18 cellular contexts compared by ENCODE assay signal in the genomic region with DNA sequence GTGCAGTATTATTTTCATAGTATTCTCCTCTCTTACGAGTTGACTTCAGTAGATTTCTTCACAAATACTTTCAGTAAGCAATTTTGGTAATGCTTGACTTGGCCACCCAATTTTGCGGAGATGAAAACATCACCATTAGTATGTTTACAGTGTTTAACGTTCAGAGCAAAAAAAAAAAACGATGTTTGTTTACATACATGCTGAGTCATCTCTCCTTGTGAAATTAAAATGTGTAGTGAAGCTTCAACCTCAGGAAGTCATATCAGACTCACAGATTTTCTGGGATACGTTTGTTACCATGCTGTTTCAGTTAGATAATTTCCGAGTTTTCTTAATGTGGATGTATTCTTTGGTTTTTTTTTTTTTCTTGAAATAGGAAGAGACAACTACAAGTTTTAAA.
DNase-seq lines count a peak whose midpoint lies in the region; ATAC-seq and TF ChIP-seq lines count a peak whose summit lies in the region.
"Had no signal": no experiment of that assay in that cellular context is flagged by ENCODE, and none has a peak within 500 bp of the region (broad histone marks: within the 10 kb centered on the region; RNA-seq: fewer than 3 reads in every experiment).

No MANE protein-coding gene starts in this region.

- H2BK120ac ChIP-seq in IMR-90 (ENCODE audit: low read depth, low read length), result no peak overlapping the region

- dilution Hi-C loops in IMR-90 (cut with HindIII; ENCODE audit: low sequenced_read_pairs, unreplicated experiment), result no loop called here

- H3K79me2 ChIP-seq in smooth muscle cell (ENCODE audit: low read depth), result no peaks in the 10 kb centered on the region

- no peak overlapping the region for H2AK9ac ChIP-seq in IMR-90 (replicated peaks; ENCODE audit: low read depth, low read length, poor library complexity)

- no peak overlapping the region for H3K4me3 Mint-ChIP-seq in MCF 10A (ENCODE audit: unreplicated experiment)
- H3K4me3 Mint-ChIP-seq in type B pancreatic cell, result no peak overlapping the region
- H3K4me3 Mint-ChIP-seq: CD14-positive monocyte; T-helper 1 cell treated with Interleukin-12 subunit alpha and Interleukin-12 subunit beta and Interleukin-4 antibody, amounts not matched to agents 30 μg/mL and 1 μg/mL, for 36 hours had no signal

- POLR2A ChIA-PET in MCF 10A (lab: Yijun Ruan, JAX) (no interaction called here), IMR-90 (lab: Charles Lee; ENCODE audit: unreplicated experiment) (no interaction called here), Panc1 (lab: Charles Lee) (no interaction called here)

- ATAC-seq in IMR-90 (ENCODE audit: low read depth) (no peak), Panc1 (no peak), HG03354 (IDR thresholded peaks at IDR 0.05; ENCODE audit: poor library complexity, severe bottlenecking, unreplicated experiment) (no peak)

- no peak overlapping the region for H2BK5ac ChIP-seq in IMR-90 (ENCODE audit: low read depth, low read length, poor library complexity, severe bottlenecking)

- DNase-seq in MCF 10A (ENCODE audit: unreplicated experiment), result peak; percentile 31
- DNase-seq in breast epithelium (ENCODE audit: low spot score in 2 of 2), result no peak
- no peak for DNase-seq in IMR-90
- DNase-seq in Panc1 (ENCODE audit: low read depth, low spot score), result no peak
- DNase-seq in smooth muscle cell (lab: John Stamatoyannopoulos, UW; ENCODE audit: unreplicated experiment), result no peak
- DNase-seq in tibial nerve (ENCODE audit: low spot score in 2 of 2), result no peak
- DNase-seq in type B pancreatic cell (ENCODE audit: extremely low spot score, unreplicated experiment), result no peak
- DNase-seq: COR-L47, NCI-H1105 treated with DMSO at 0.1 percent for 48 hours, NCI-H1694, NCI-H2107, NCI-H226, NCI-H774, PC-9, SJCRH30 had no signal

- intact Hi-C loops in MCF 10A (cut with micrococcal nuclease), result no loop called here
- intact Hi-C loops in breast epithelium (cut with DNase I; ENCODE audit: low total_unique reads), result loop anchor here (10.0 kb wide), 1 partner anchor 932 kb away; no protein-coding TSS in a partner anchor
- intact Hi-C loops in IMR-90 (cut with micrococcal nuclease), result no loop called here
- intact Hi-C loops in Panc1 (cut with micrococcal nuclease; ENCODE audit: unreplicated experiment), result no loop called here

- WGBS in IMR-90 (ENCODE audit: extremely low coverage in 2 of 2, insufficient read length in 1 of 2), 2 experiments, result no CpG with 5 or more reads among the region's 6 CpGs
- 45% methylated on average over 6 of the region's 6 CpGs for WGBS in smooth muscle cell (ENCODE audit: low lambda C conversion rate)
- 65 to 66% methylated on average over 6 of the region's 6 CpGs for WGBS in tibial nerve, 2 donors

- H3K4me1 ChIP-seq in breast epithelium (no peaks in the 10 kb centered on the region), IMR-90 (ENCODE audit: control insufficient read depth, insufficient read depth, low read length) (no peaks in the 10 kb centered on the region), Panc1 (ENCODE audit: control insufficient read depth, insufficient read depth, low read length) (peaks cover 4% of the 10 kb centered on the region), smooth muscle cell (ENCODE audit: low read depth) (no peaks in the 10 kb centered on the region), tibial nerve (no peaks in the 10 kb centered on the region)
- H3K4me1 ChIP-seq: SJCRH30 had no signal

- H3K4me1 Mint-ChIP-seq in MCF 10A (ENCODE audit: insufficient read depth, unreplicated experiment) (peaks cover 5% of the 10 kb centered on the region), type B pancreatic cell (ENCODE audit: unreplicated experiment) (peaks cover 4% of the 10 kb centered on the region)
- H3K4me1 Mint-ChIP-seq: CD14-positive monocyte had no signal

- CTCF ChIA-PET in MCF 10A (lab: Yijun Ruan, JAX) (interaction anchor here (0.6 kb wide), 1 partner anchor 343 kb away, joined by 3 read pairs; no protein-coding TSS in a partner anchor), IMR-90 (lab: Yijun Ruan, JAX) (interaction anchor here (0.6 kb wide), 1 partner anchor 21 kb away, joined by 3 read pairs; no protein-coding TSS in a partner anchor), Panc1 (lab: Charles Lee) (no interaction called here)

- no peaks in the 10 kb centered on the region for H3K9me1 ChIP-seq in IMR-90 (ENCODE audit: insufficient read depth, low read length)

- no peak overlapping the region for H3K14ac ChIP-seq in IMR-90 (replicated peaks; ENCODE audit: low read depth, low read length)

- H3K4ac ChIP-seq in IMR-90 (ENCODE audit: low read depth, low read length), result no peak overlapping the region

- no peak for TF ChIP-seq RAD21 in IMR-90 (IDR thresholded peaks at IDR 0.05; ENCODE audit: low read length)

- no peak overlapping the region for H3K9ac ChIP-seq in IMR-90 (ENCODE audit: low read depth, low read length)
- H3K9ac ChIP-seq in smooth muscle cell (ENCODE audit: low read depth), result no peak overlapping the region

- no peak overlapping the region for H3K4me3 ChIP-seq in breast epithelium
- no peak overlapping the region for H3K4me3 ChIP-seq in IMR-90 (ENCODE audit: insufficient read depth, low read depth, low read length)
- no peak overlapping the region for H3K4me3 ChIP-seq in Panc1 (ENCODE audit: low read depth in 2 of 2, low read length in 2 of 2)
- no peak overlapping the region for H3K4me3 ChIP-seq in smooth muscle cell
- H3K4me3 ChIP-seq in tibial nerve, result no peak overlapping the region
- H3K4me3 ChIP-seq: PC-9, SJCRH30 had no signal

- H3K27ac ChIP-seq in breast epithelium (no peak overlapping the region), IMR-90 (ENCODE audit: insufficient read depth, low read length) (no peak overlapping the region), Panc1 (ENCODE audit: low read length) (peak overlapping the region; percentile 48; the same call in 1 of the 2 replicates), smooth muscle cell (ENCODE audit: low read depth) (no peak overlapping the region), tibial nerve (no peak overlapping the region)
- H3K27ac ChIP-seq: PC-9, SJCRH30 had no signal

- no peak overlapping the region for H2BK20ac ChIP-seq in IMR-90 (ENCODE audit: low read depth, low read length)

- H3K9me3 ChIP-seq in breast epithelium (no peaks in the 10 kb centered on the region), IMR-90 (ENCODE audit: control insufficient read depth, insufficient read depth, low read length) (no peaks in the 10 kb centered on the region; the same call in 1 of the 2 replicates), Panc1 (ENCODE audit: control insufficient read depth, insufficient read depth, low read depth, low read length) (no peaks in the 10 kb centered on the region), smooth muscle cell (replicated peaks; ENCODE audit: low read depth) (no peaks in the 10 kb centered on the region), tibial nerve (no peaks in the 10 kb centered on the region)
- H3K9me3 ChIP-seq: SJCRH30 had no signal

- no peak for TF ChIP-seq CTCF in MCF 10A (IDR thresholded peaks at IDR 0.05; ENCODE audit: unreplicated experiment)
- no peak for TF ChIP-seq CTCF in breast epithelium (IDR thresholded peaks at IDR 0.05)
- no peak for TF ChIP-seq CTCF in IMR-90 (conservative IDR thresholded peaks at IDR 0.05; ENCODE audit: low read depth, low read length)
- no peak for TF ChIP-seq CTCF in Panc1 (IDR thresholded peaks at IDR 0.05)
- no peak for TF ChIP-seq CTCF in smooth muscle cell (IDR thresholded peaks at IDR 0.05; ENCODE audit: borderline replicate concordance, insufficient read depth, poor library complexity, severe bottlenecking)
- TF ChIP-seq CTCF in tibial nerve (IDR thresholded peaks at IDR 0.05), result no peak
- TF ChIP-seq CTCF in type B pancreatic cell (conservative IDR thresholded peaks at IDR 0.05), result no peak

- TF ChIP-seq EP300 in tibial nerve (IDR thresholded peaks at IDR 0.05), result no peak

- no peak overlapping the region for H3K56ac ChIP-seq in IMR-90 (ENCODE audit: extremely low read depth, insufficient read depth, low read length)

- H4K20me1 ChIP-seq in IMR-90 (ENCODE audit: insufficient read depth, low read length), result no peaks in the 10 kb centered on the region
- no peaks in the 10 kb centered on the region for H4K20me1 ChIP-seq in smooth muscle cell (ENCODE audit: low read depth)

- H3K27me3 Mint-ChIP-seq in MCF 10A (ENCODE audit: insufficient read depth, unreplicated experiment) (no peaks in the 10 kb centered on the region), type B pancreatic cell (no peaks in the 10 kb centered on the region)

- H3K27me3 ChIP-seq in breast epithelium (no peaks in the 10 kb centered on the region), IMR-90 (ENCODE audit: control insufficient read depth, insufficient read depth, low read length) (no peaks in the 10 kb centered on the region), Panc1 (ENCODE audit: control insufficient read depth, insufficient read depth, low read length) (no peaks in the 10 kb centered on the region), smooth muscle cell (ENCODE audit: low read depth) (peaks cover 9% of the 10 kb centered on the region), tibial nerve (no peaks in the 10 kb centered on the region)

- H2BK15ac ChIP-seq in IMR-90 (ENCODE audit: low read depth, low read length), result no peak overlapping the region

- H2AK5ac ChIP-seq in IMR-90 (ENCODE audit: low read depth, low read length), result no peak overlapping the region

- H3K79me1 ChIP-seq in IMR-90 (ENCODE audit: low read depth in 1 of 2, low read length in 2 of 2), result no peaks in the 10 kb centered on the region

- H3K23ac ChIP-seq in IMR-90 (ENCODE audit: low read depth, low read length), result no peak overlapping the region

- H2AFZ ChIP-seq in IMR-90 (replicated peaks; ENCODE audit: low read length, poor library complexity) (no peak overlapping the region), smooth muscle cell (ENCODE audit: low read depth) (no peak overlapping the region)
- H2AFZ ChIP-seq: PC-9 had no signal

- no peak overlapping the region for H4K5ac ChIP-seq in IMR-90 (ENCODE audit: low read depth, low read length)

- no peak overlapping the region for H4K91ac ChIP-seq in IMR-90 (ENCODE audit: insufficient read depth, low read depth, low read length)

- no peak overlapping the region for H3K27ac Mint-ChIP-seq in MCF 10A (ENCODE audit: low read depth, unreplicated experiment)
- no peak overlapping the region for H3K27ac Mint-ChIP-seq in type B pancreatic cell
- H3K27ac Mint-ChIP-seq: CD14-positive monocyte; T-helper 1 cell treated with Interleukin-12 subunit alpha and Interleukin-12 subunit beta and Interleukin-4 antibody, amounts not matched to agents 30 μg/mL and 1 μg/mL, for 36 hours had no signal

- H3K36me3 Mint-ChIP-seq in MCF 10A (ENCODE audit: insufficient read depth, unreplicated experiment) (no peaks in the 10 kb centered on the region), type B pancreatic cell (no peaks in the 10 kb centered on the region)
- H3K36me3 Mint-ChIP-seq: CD14-positive monocyte had no signal

- H3F3A ChIP-seq in smooth muscle cell (ENCODE audit: low read depth), result no peaks in the 10 kb centered on the region

- H4K8ac ChIP-seq in IMR-90 (ENCODE audit: low read depth in 2 of 2, low read length in 2 of 2), result no peak overlapping the region

- no peaks in the 10 kb centered on the region for H3K9me3 Mint-ChIP-seq in MCF 10A (ENCODE audit: unreplicated experiment)
- no peaks in the 10 kb centered on the region for H3K9me3 Mint-ChIP-seq in type B pancreatic cell

- H3K36me3 ChIP-seq in breast epithelium (no peaks in the 10 kb centered on the region), IMR-90 (ENCODE audit: control insufficient read depth, insufficient read depth, low read length) (no peaks in the 10 kb centered on the region), Panc1 (ENCODE audit: control insufficient read depth, insufficient read depth, low read length) (no peaks in the 10 kb centered on the region), smooth muscle cell (ENCODE audit: low read depth) (no peaks in the 10 kb centered on the region), tibial nerve (no peaks in the 10 kb centered on the region)
- H3K36me3 ChIP-seq: SJCRH30 had no signal

- no peak for TF ChIP-seq POLR2A in breast epithelium (IDR thresholded peaks at IDR 0.05)
- no peak for TF ChIP-seq POLR2A in IMR-90 (IDR thresholded peaks at IDR 0.05; ENCODE audit: low read depth, low read length)
- TF ChIP-seq POLR2A in tibial nerve (IDR thresholded peaks at IDR 0.05), result no peak

- in situ Hi-C loops in IMR-90 (cut with MboI; ENCODE audit: low sequenced_read_pairs) (no loop called here), Panc1 (cut with HindIII; ENCODE audit: low pct_unique_long_range_greater_than_20kb, low sequenced_read_pairs) (no loop called here)

- H3K18ac ChIP-seq in IMR-90 (ENCODE audit: low read depth, low read length), result no peak overlapping the region

- BruUV-seq in MCF 10A (replicated peaks; lab: Mats Ljungman, UMichigan), result no TSS peak
- no TSS peak for BruUV-seq in IMR-90 (replicated peaks; lab: Mats Ljungman, UMichigan)
- BruUV-seq in Panc1 (replicated peaks; lab: Mats Ljungman, UMichigan), result no TSS peak

- H3K4me2 ChIP-seq in IMR-90 (ENCODE audit: low read depth, low read length) (no peak overlapping the region), smooth muscle cell (peak overlapping the region; percentile 18)
- H3K4me2 ChIP-seq: PC-9 had no signal
